ENCODE assay signal across 26 cellular contexts in the genomic region with DNA sequence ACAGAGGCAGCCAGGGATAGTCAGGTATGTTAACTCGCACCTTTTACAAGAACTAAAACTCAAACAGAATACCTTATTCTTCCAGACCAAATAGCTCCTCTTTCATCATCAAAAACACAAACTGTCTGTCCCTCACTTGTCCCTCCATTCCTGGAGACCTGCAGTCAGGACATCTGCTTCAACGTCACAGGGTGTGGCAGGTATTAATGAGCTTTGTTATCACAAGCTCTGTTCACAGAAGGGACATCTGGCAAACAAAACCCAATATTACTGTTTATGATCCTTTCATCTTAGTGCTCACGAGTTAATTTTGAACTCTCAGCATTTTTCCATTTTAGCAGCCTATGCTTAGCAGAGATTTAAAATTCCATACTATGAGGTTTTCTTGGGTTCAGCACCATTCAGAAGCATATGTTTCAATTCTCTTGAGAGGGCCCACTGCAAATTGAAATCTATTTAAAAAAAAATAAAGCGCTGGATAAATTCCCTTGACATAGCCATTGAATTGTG. TPM values are rescaled to one million over a fixed set of nuclear protein-coding genes. Genes with fewer than 3 reads are reported as not detected.
A peak's percentile ranks its signal among the peaks of the same experiment; 100 is the strongest.
DNase-seq lines count a peak whose midpoint lies in the region; ATAC-seq, FAIRE-seq and TF ChIP-seq lines count a peak whose summit lies in the region.
"Had no signal": no experiment of that assay in that cellular context is flagged by ENCODE, and none has a peak within 500 bp of the region (broad histone marks: within the 10 kb centered on the region; RNA-seq: fewer than 3 reads in every experiment).

No MANE protein-coding gene starts in this region.

- intact Hi-C loops in body of pancreas (cut with DNase I): no loop called here
- intact Hi-C loops in CD8-positive, alpha-beta T cell (cut with DNase I, micrococcal nuclease): no loop called here

- POLR2A ChIA-PET in CD8-positive, alpha-beta T cell (lab: Charles Lee): no interaction called here

- TF ChIP-seq CTCF in C4-2B (conservative IDR thresholded peaks at IDR 0.05): no peak
- TF ChIP-seq CTCF in body of pancreas (IDR thresholded peaks at IDR 0.05): no peak
- no peak for TF ChIP-seq CTCF in progenitor cell of endocrine pancreas (IDR thresholded peaks at IDR 0.05; ENCODE audit: unreplicated experiment)
- no peak for TF ChIP-seq CTCF in CD8-positive, alpha-beta T cell (IDR thresholded peaks at IDR 0.05)

- ATAC-seq in body of pancreas: no peak
- ATAC-seq in CD8-positive, alpha-beta T cell: no peak
- ATAC-seq: activated CD4-positive, CD25-positive, alpha-beta regulatory T cell treated with anti-CD3 and anti-CD28 coated beads, Interleukin-2, amount 50 U/mL, for 24 hours; GM23338; left colon; upper lobe of right lung had no signal

- H3K4me1 ChIP-seq in body of pancreas: peaks cover 99% of the 10 kb centered on the region
- no peaks in the 10 kb centered on the region for H3K4me1 ChIP-seq in CD8-positive, alpha-beta T cell (ENCODE audit: insufficient read depth, low read length)
- H3K4me1 ChIP-seq: SJCRH30, upper lobe of right lung had no signal

- DNase-seq in NCI-H2171 treated with DMSO at 0.1 percent for 48 hours (lab: John Stamatoyannopoulos, UW) (peak; percentile 57), body of pancreas (no peak), progenitor cell of endocrine pancreas (ENCODE audit: low spot score, unreplicated experiment) (no peak), hypothalamus (lab: John Stamatoyannopoulos, UW) (no peak), HTR-8/SVneo (ENCODE audit: insufficient read length, low spot score) (no peak)
- DNase-seq in CD8-positive, alpha-beta T cell: no peak
- DNase-seq: activated CD4-positive, alpha-beta memory T cell treated with anti-CD3 and anti-CD28 coated beads for 36 hours; activated naive CD4-positive, alpha-beta T cell treated with Interleukin-2 at 50 U/mL for 16 hours; CD4-positive, CD25-positive, alpha-beta regulatory T cell; central memory CD4-positive, alpha-beta T cell; DND-41; foreskin fibroblast; GF-D8; IMR-90; NCI-H1048; NCI-H187; retina; SJCRH30; stimulated activated naive CD4-positive, alpha-beta T cell; upper lobe of right lung had no signal

- peaks cover 21% of the 10 kb centered on the region for H3K36me3 Mint-ChIP-seq in progenitor cell of endocrine pancreas (ENCODE audit: insufficient read depth)
- H3K36me3 Mint-ChIP-seq in CD8-positive, alpha-beta T cell: peaks cover 46% of the 10 kb centered on the region

- no peaks in the 10 kb centered on the region for H3K9me3 Mint-ChIP-seq in progenitor cell of endocrine pancreas (ENCODE audit: low read depth)
- H3K9me3 Mint-ChIP-seq in CD8-positive, alpha-beta T cell: no peaks in the 10 kb centered on the region
- H3K9me3 Mint-ChIP-seq: activated CD4-positive, alpha-beta memory T cell treated with anti-CD3 and anti-CD28 coated beads for 36 hours; CD4-positive, CD25-positive, alpha-beta regulatory T cell had no signal

- no peaks in the 10 kb centered on the region for H3K36me3 ChIP-seq in body of pancreas (replicated peaks in 1 of 2; ENCODE audit: insufficient read depth in 1 of 2, low read depth in 2 of 2)
- peaks cover 5% of the 10 kb centered on the region for H3K36me3 ChIP-seq in CD8-positive, alpha-beta T cell (ENCODE audit: insufficient read depth, low read length)

- no peaks in the 10 kb centered on the region for H3K27me3 Mint-ChIP-seq in progenitor cell of endocrine pancreas
- no peaks in the 10 kb centered on the region for H3K27me3 Mint-ChIP-seq in CD8-positive, alpha-beta T cell (ENCODE audit: low read depth)
- H3K27me3 Mint-ChIP-seq: activated CD4-positive, alpha-beta memory T cell treated with anti-CD3 and anti-CD28 coated beads for 36 hours; CD4-positive, CD25-positive, alpha-beta regulatory T cell had no signal

- peak overlapping the region; percentile 54 for H3K27ac Mint-ChIP-seq in progenitor cell of endocrine pancreas
- no peak overlapping the region for H3K27ac Mint-ChIP-seq in CD8-positive, alpha-beta T cell
- H3K27ac Mint-ChIP-seq: activated CD4-positive, alpha-beta memory T cell treated with anti-CD3 and anti-CD28 coated beads for 36 hours; CD4-positive, CD25-positive, alpha-beta regulatory T cell; GM23338 had no signal

- H3K4me1 Mint-ChIP-seq in progenitor cell of endocrine pancreas (ENCODE audit: low read depth): peaks cover 19% of the 10 kb centered on the region
- H3K4me1 Mint-ChIP-seq in CD8-positive, alpha-beta T cell (ENCODE audit: low read depth): no peaks in the 10 kb centered on the region
- H3K4me1 Mint-ChIP-seq: GM23338 had no signal

- TF ChIP-seq POLR2A in body of pancreas (IDR thresholded peaks at IDR 0.05): no peak

- H3K27me3 ChIP-seq in body of pancreas: no peaks in the 10 kb centered on the region
- H3K27me3 ChIP-seq in CD8-positive, alpha-beta T cell (ENCODE audit: insufficient read depth, low read length): no peaks in the 10 kb centered on the region
- H3K27me3 ChIP-seq: SJCRH30, upper lobe of right lung had no signal

- H3K9me3 ChIP-seq in body of pancreas: no peaks in the 10 kb centered on the region
- no peaks in the 10 kb centered on the region for H3K9me3 ChIP-seq in CD8-positive, alpha-beta T cell (ENCODE audit: low read length)
- H3K9me3 ChIP-seq: SJCRH30, upper lobe of right lung had no signal

- CTCF ChIA-PET in CD8-positive, alpha-beta T cell (lab: Charles Lee): interaction anchor here (0.7 to 1.7 kb wide), 3 partner anchors 13 to 154 kb away, joined by 3 to 8 read pairs (median 4); no protein-coding TSS in a partner anchor

- no peak overlapping the region for H3K4me3 Mint-ChIP-seq in progenitor cell of endocrine pancreas (ENCODE audit: low read depth)
- H3K4me3 Mint-ChIP-seq in CD8-positive, alpha-beta T cell: no peak overlapping the region
- H3K4me3 Mint-ChIP-seq: activated CD4-positive, alpha-beta memory T cell treated with anti-CD3 and anti-CD28 coated beads for 36 hours; CD4-positive, CD25-positive, alpha-beta regulatory T cell; GM23338 had no signal

- WGBS in body of pancreas, 2 donors: 48 to 52% methylated on average over 4 of the region's 4 CpGs

- peak overlapping the region; percentile 22; the same call in 1 of the 2 replicates for H3K27ac ChIP-seq in C4-2B
- peak overlapping the region in 3 of 4 donors; percentile 49 to 93 (median 64) for H3K27ac ChIP-seq in body of pancreas
- H3K27ac ChIP-seq in CD8-positive, alpha-beta T cell (ENCODE audit: low read depth, low read length): no peak overlapping the region
- H3K27ac ChIP-seq: SJCRH30, upper lobe of right lung had no signal

- no peak overlapping the region for H3K4me3 ChIP-seq in body of pancreas
- H3K4me3 ChIP-seq in CD8-positive, alpha-beta T cell (ENCODE audit: low read depth, low read length): no peak overlapping the region
- H3K4me3 ChIP-seq: GM23338, SJCRH30, upper lobe of right lung had no signal

- no peak for FAIRE-seq in HTR-8/SVneo (lab: Jason Lieb, UNC)
- FAIRE-seq: D721Med had no signal

RNA-seq across cellular contexts. Expression of gene AP3S2, which starts 32.9 kb away (rescaled TPM):
- total RNA-seq in body of pancreas: 10 to 100 TPM; 32.3 to 57.6 TPM
- 29.2 and 30.9 TPM in 2 replicates for total RNA-seq in progenitor cell of endocrine pancreas
- 10 to 100 TPM; 14.2 to 16.0 TPM for total RNA-seq in CD8-positive, alpha-beta T cell

RNA-seq across cellular contexts. Expression of gene ANPEP, which starts 46.3 kb away (rescaled TPM):
- total RNA-seq in body of pancreas (100 to 1,000 TPM; 361 to 733 TPM), progenitor cell of endocrine pancreas (1.7 and 1.8 TPM in 2 replicates)
- under 1 TPM; 0.19 to 0.43 TPM for total RNA-seq in CD8-positive, alpha-beta T cell

RNA-seq across cellular contexts. Expression of gene ARPIN, which starts 51.8 kb away (rescaled TPM):
- total RNA-seq in body of pancreas: 10 to 100 TPM; 23.1 to 40.5 TPM
- total RNA-seq in progenitor cell of endocrine pancreas: 19.6 and 20.4 TPM in 2 replicates
- not detected for total RNA-seq in CD8-positive, alpha-beta T cell
- total RNA-seq: CD4-positive, CD25-positive, alpha-beta regulatory T cell; T-helper 1 cell treated with Interleukin-12 subunit alpha and Interleukin-12 subunit beta and Interleukin-4 antibody, amounts not matched to agents 30 ng/mL and 1 ng/mL, for 36 hours had no signal

Comparison
In these comparisons a context has a peak if more than half of its experiments do, and no peak if none do; other contexts are left out.
1. RNA of gene ANPEP, which starts 46.3 kb away (total RNA-seq): 361 to 733 TPM in body of pancreas; 1.7 to 1.8 TPM in progenitor cell of endocrine pancreas and 0.19 to 0.43 TPM in CD8-positive, alpha-beta T cell; every median in the first group is over 100 times any median in the second.
2. RNA of gene ARPIN, which starts 51.8 kb away (total RNA-seq): 23.1 to 40.5 TPM in body of pancreas and 19.6 to 20.4 TPM in progenitor cell of endocrine pancreas; not detected in CD8-positive, alpha-beta T cell; every median in the first group is over 10 times any median in the second.